ENCODE assay signal across 8 cellular contexts in genomic region chr11:36478700-36479329, GRCh38. TPM values are rescaled to one million over a fixed set of nuclear protein-coding genes. Genes with fewer than 3 reads are reported as not detected.
DNase-seq lines count a peak whose midpoint lies in the region; ATAC-seq and TF ChIP-seq lines count a peak whose summit lies in the region.

No MANE protein-coding gene starts in this region.

- H3K27ac ChIP-seq in OCI-LY3 (ENCODE audit: low read length) (no peak overlapping the region), liver (ENCODE audit: low read depth in 1 of 2, low read length in 2 of 2) (no peak overlapping the region)

- no peaks in the 10 kb centered on the region for H3K9me3 ChIP-seq in OCI-LY3 (ENCODE audit: insufficient read depth, low read length)
- H3K9me3 ChIP-seq in liver (ENCODE audit: control insufficient read depth in 4 of 4, low read length in 3 of 4) = no peaks in the 10 kb centered on the region

- no peak overlapping the region for H3K4me3 ChIP-seq in OCI-LY3 (ENCODE audit: low read length)
- no peak overlapping the region for H3K4me3 ChIP-seq in liver (ENCODE audit: low read depth in 1 of 3, low read length in 3 of 3)

- peaks cover 9% of the 10 kb centered on the region for H3K4me1 ChIP-seq in OCI-LY3 (ENCODE audit: low read length)
- H3K4me1 ChIP-seq in liver (ENCODE audit: control insufficient read depth in 4 of 4, insufficient read depth in 4 of 4, low read length in 3 of 4) = no peaks in the 10 kb centered on the region

- TF ChIP-seq RAD21 in liver (IDR thresholded peaks at IDR 0.05) = peak; percentile 76 to 78

- H2AFZ ChIP-seq in OCI-LY3 (ENCODE audit: low read depth, low read length) = no peak overlapping the region

- H3K27me3 ChIP-seq in OCI-LY3 (ENCODE audit: low read depth, low read length) (no peaks in the 10 kb centered on the region), liver (ENCODE audit: control insufficient read depth in 4 of 4, insufficient read depth in 4 of 4, low read length in 3 of 4) (no peaks in the 10 kb centered on the region)

- TF ChIP-seq CTCF in OCI-LY3 (IDR thresholded peaks at IDR 0.05; ENCODE audit: low read depth, low read length) = peak; percentile 86
- peak; percentile 44 for TF ChIP-seq CTCF in liver (IDR thresholded peaks at IDR 0.05; ENCODE audit: low read depth, low read length, missing input control)

- 52% methylated on average over 2 of the region's 2 CpGs for WGBS in liver

- H3K4me2 ChIP-seq in OCI-LY3 (ENCODE audit: low read length) = 0 out of 2 replicates have a peak overlapping the region, but pooled peaks have one; percentile 9

- H3K79me2 ChIP-seq in OCI-LY3 (ENCODE audit: low read length) = no peaks in the 10 kb centered on the region

- DNase-seq in DMS53 treated with DMSO at 0.1 percent for 48 hours (lab: John Stamatoyannopoulos, UW; ENCODE audit: unreplicated experiment) (peak; percentile 51), HT-29 (ENCODE audit: low spot score) (peak; percentile 75), cerebellar cortex (ENCODE audit: low spot score) (peak; percentile 68), ureter (ENCODE audit: low spot score) (no peak)

- H4K20me1 ChIP-seq in OCI-LY3 (ENCODE audit: insufficient read depth, low read length) = no peaks in the 10 kb centered on the region

- H3K9ac ChIP-seq in OCI-LY3 (ENCODE audit: low read length) (no peak overlapping the region), liver (ENCODE audit: low read depth in 1 of 2, low read length in 2 of 2) (no peak overlapping the region)

- no peaks in the 10 kb centered on the region for H3K36me3 ChIP-seq in OCI-LY3 (replicated peaks; ENCODE audit: low read depth, low read length)
- peaks cover 0 to 4% (median 2%) of the 10 kb centered on the region in 4 donors for H3K36me3 ChIP-seq in liver (ENCODE audit: control insufficient read depth in 4 of 4, insufficient read depth in 3 of 4, low read depth in 1 of 4, low read length in 3 of 4)

- ATAC-seq in GM21737 (IDR thresholded peaks at IDR 0.05; ENCODE audit: unreplicated experiment) (no peak), HG03520 (IDR thresholded peaks at IDR 0.05; ENCODE audit: unreplicated experiment) (no peak)

TF ChIP-seq in liver, 16 proteins besides CTCF, POLR2A, EP300 and RAD21:
- TF ChIP-seq FOXA1 (IDR thresholded peaks at IDR 0.05) (no peak), EGR1 (IDR thresholded peaks at IDR 0.05; ENCODE audit: low read depth in 2 of 2) (no peak), GABPA (IDR thresholded peaks at IDR 0.05 in 1 of 2, conservative IDR thresholded peaks at IDR 0.05 in 1 of 2) (no peak), HNF4A (conservative IDR thresholded peaks at IDR 0.05) (no peak), HNF4G (IDR thresholded peaks at IDR 0.05) (no peak), NR2F2 (IDR thresholded peaks at IDR 0.05) (no peak), ATF3 (IDR thresholded peaks at IDR 0.05) (no peak), MAX (IDR thresholded peaks at IDR 0.05) (no peak), RXRA (IDR thresholded peaks at IDR 0.05) (no peak), JUND (IDR thresholded peaks at IDR 0.05) (no peak), ZBTB33 (IDR thresholded peaks at IDR 0.05) (no peak), SP1 (IDR thresholded peaks at IDR 0.05) (no peak), FOXA2 (IDR thresholded peaks at IDR 0.05) (no peak), REST (IDR thresholded peaks at IDR 0.05) (no peak), YY1 (IDR thresholded peaks at IDR 0.05) (no peak), TAF1 (conservative IDR thresholded peaks at IDR 0.05) (no peak)

RNA-seq across cellular contexts. Expression of gene TRAF6, which starts 31.3 kb away (rescaled TPM):
- total RNA-seq in HT-29 (2014; rRNA removed; shearing (Covaris generic)) = 4.9 and 5.7 TPM in 2 replicates
- 1 to 10 TPM; 5.6 to 7.8 TPM for total RNA-seq in liver
- polyA plus RNA-seq in liver = 1 to 10 TPM; 2.4 to 5.0 TPM
- 16.9 TPM for total RNA-seq in ureter
